In the genomic region with DNA sequence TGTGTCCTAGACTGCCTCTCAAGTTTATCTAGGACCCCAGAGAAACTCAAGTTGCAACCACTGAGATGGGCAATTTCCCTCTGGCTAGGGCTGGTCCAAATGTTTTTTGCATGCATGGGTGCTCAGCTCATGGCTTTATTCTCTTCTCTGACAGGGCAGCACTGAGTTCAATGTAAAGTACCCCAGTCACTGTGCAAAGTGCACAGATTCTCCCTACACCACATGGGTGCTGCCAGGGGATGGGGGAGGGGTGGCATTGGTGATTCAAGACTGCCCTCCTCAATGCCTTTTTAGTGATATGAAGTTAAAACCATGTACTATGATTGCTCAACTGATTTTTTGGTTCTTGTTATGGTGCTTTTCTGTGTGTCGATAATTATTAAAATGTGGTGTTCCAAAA, we compare ENCODE assay signal across 1 cellular context.
TF ChIP-seq lines count a peak whose summit lies in the region.

No MANE protein-coding gene starts in this region.

TF ChIP-seq in HepG2, 621 proteins besides CTCF, POLR2A, EP300 and RAD21:
- TF ChIP-seq ZNF670 (CRISPR knock-in tag; IDR thresholded peaks at IDR 0.05; ENCODE audit: borderline replicate concordance), result no peak
- 0 out of 2 replicates have a peak, but pooled peaks have one; percentile 22 for TF ChIP-seq GATAD2A (CRISPR knock-in tag; IDR thresholded peaks at IDR 0.05)
- no peak for TF ChIP-seq ZNF615 (CRISPR knock-in tag; IDR thresholded peaks at IDR 0.05; ENCODE audit: borderline replicate concordance)
- TF ChIP-seq MXI1 (IDR thresholded peaks at IDR 0.05; ENCODE audit: borderline replicate concordance, low read depth, low read length), result peak; percentile 55; the same call in 1 of the 3 replicates
- TF ChIP-seq ZMYM2 (CRISPR knock-in tag; IDR thresholded peaks at IDR 0.05), result no peak
- peak; percentile 76 for TF ChIP-seq HNF4A (CRISPR knock-in tag; IDR thresholded peaks at IDR 0.05)
- TF ChIP-seq, protein P1, sequence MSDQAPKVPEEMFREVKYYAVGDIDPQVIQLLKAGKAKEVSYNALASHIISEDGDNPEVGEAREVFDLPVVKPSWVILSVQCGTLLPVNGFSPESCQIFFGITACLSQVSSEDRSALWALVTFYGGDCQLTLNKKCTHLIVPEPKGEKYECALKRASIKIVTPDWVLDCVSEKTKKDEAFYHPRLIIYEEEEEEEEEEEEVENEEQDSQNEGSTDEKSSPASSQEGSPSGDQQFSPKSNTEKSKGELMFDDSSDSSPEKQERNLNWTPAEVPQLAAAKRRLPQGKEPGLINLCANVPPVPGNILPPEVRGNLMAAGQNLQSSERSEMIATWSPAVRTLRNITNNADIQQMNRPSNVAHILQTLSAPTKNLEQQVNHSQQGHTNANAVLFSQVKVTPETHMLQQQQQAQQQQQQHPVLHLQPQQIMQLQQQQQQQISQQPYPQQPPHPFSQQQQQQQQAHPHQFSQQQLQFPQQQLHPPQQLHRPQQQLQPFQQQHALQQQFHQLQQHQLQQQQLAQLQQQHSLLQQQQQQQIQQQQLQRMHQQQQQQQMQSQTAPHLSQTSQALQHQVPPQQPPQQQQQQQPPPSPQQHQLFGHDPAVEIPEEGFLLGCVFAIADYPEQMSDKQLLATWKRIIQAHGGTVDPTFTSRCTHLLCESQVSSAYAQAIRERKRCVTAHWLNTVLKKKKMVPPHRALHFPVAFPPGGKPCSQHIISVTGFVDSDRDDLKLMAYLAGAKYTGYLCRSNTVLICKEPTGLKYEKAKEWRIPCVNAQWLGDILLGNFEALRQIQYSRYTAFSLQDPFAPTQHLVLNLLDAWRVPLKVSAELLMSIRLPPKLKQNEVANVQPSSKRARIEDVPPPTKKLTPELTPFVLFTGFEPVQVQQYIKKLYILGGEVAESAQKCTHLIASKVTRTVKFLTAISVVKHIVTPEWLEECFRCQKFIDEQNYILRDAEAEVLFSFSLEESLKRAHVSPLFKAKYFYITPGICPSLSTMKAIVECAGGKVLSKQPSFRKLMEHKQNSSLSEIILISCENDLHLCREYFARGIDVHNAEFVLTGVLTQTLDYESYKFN (CRISPR knock-in tag; conservative IDR thresholded peaks at IDR 0.05), result 0 out of 2 replicates have a peak, but pooled peaks have one; percentile 21
- TF ChIP-seq ZNF644 (CRISPR knock-in tag; IDR thresholded peaks at IDR 0.05; ENCODE audit: low read depth), result no peak
- TF ChIP-seq, protein P2, sequence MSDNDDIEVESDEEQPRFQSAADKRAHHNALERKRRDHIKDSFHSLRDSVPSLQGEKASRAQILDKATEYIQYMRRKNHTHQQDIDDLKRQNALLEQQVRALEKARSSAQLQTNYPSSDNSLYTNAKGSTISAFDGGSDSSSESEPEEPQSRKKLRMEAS (IDR thresholded peaks at IDR 0.05), result peak; percentile 47; the same call in 1 of the 2 replicates
- 0 out of 2 replicates have a peak, but pooled peaks have one; percentile 41 for TF ChIP-seq ZNF335 (CRISPR knock-in tag; IDR thresholded peaks at IDR 0.05)
- TF ChIP-seq HNF4G (IDR thresholded peaks at IDR 0.05; ENCODE audit: borderline replicate concordance, low read depth, low read length), result no peak
- no peak for TF ChIP-seq HNF4G (CRISPR knock-in tag; IDR thresholded peaks at IDR 0.05; ENCODE audit: borderline replicate concordance, low read depth)
- TF ChIP-seq, protein P3, sequence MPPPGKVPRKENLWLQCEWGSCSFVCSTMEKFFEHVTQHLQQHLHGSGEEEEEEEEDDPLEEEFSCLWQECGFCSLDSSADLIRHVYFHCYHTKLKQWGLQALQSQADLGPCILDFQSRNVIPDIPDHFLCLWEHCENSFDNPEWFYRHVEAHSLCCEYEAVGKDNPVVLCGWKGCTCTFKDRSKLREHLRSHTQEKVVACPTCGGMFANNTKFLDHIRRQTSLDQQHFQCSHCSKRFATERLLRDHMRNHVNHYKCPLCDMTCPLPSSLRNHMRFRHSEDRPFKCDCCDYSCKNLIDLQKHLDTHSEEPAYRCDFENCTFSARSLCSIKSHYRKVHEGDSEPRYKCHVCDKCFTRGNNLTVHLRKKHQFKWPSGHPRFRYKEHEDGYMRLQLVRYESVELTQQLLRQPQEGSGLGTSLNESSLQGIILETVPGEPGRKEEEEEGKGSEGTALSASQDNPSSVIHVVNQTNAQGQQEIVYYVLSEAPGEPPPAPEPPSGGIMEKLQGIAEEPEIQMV (CRISPR knock-in tag; IDR thresholded peaks at IDR 0.05; ENCODE audit: low read depth), result no peak
- TF ChIP-seq, protein P4, sequence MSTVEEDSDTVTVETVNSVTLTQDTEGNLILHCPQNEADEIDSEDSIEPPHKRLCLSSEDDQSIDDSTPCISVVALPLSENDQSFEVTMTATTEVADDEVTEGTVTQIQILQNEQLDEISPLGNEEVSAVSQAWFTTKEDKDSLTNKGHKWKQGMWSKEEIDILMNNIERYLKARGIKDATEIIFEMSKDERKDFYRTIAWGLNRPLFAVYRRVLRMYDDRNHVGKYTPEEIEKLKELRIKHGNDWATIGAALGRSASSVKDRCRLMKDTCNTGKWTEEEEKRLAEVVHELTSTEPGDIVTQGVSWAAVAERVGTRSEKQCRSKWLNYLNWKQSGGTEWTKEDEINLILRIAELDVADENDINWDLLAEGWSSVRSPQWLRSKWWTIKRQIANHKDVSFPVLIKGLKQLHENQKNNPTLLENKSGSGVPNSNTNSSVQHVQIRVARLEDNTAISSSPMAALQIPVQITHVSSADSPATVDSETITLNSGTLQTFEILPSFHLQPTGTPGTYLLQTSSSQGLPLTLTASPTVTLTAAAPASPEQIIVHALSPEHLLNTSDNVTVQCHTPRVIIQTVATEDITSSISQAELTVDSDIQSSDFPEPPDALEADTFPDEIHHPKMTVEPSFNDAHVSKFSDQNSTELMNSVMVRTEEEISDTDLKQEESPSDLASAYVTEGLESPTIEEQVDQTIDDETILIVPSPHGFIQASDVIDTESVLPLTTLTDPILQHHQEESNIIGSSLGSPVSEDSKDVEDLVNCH (CRISPR knock-in tag; IDR thresholded peaks at IDR 0.05), result no peak
- no peak for TF ChIP-seq MTA1 (CRISPR knock-in tag; IDR thresholded peaks at IDR 0.05; ENCODE audit: borderline replicate concordance)
- peak; percentile 63; the same call in 1 of the 2 replicates for TF ChIP-seq ZNF264 (CRISPR knock-in tag; IDR thresholded peaks at IDR 0.05)
- TF ChIP-seq ZSCAN21 (CRISPR knock-in tag; IDR thresholded peaks at IDR 0.05; ENCODE audit: borderline replicate concordance), result peak; percentile 72; the same call in 1 of the 2 replicates
- TF ChIP-seq, protein P5, sequence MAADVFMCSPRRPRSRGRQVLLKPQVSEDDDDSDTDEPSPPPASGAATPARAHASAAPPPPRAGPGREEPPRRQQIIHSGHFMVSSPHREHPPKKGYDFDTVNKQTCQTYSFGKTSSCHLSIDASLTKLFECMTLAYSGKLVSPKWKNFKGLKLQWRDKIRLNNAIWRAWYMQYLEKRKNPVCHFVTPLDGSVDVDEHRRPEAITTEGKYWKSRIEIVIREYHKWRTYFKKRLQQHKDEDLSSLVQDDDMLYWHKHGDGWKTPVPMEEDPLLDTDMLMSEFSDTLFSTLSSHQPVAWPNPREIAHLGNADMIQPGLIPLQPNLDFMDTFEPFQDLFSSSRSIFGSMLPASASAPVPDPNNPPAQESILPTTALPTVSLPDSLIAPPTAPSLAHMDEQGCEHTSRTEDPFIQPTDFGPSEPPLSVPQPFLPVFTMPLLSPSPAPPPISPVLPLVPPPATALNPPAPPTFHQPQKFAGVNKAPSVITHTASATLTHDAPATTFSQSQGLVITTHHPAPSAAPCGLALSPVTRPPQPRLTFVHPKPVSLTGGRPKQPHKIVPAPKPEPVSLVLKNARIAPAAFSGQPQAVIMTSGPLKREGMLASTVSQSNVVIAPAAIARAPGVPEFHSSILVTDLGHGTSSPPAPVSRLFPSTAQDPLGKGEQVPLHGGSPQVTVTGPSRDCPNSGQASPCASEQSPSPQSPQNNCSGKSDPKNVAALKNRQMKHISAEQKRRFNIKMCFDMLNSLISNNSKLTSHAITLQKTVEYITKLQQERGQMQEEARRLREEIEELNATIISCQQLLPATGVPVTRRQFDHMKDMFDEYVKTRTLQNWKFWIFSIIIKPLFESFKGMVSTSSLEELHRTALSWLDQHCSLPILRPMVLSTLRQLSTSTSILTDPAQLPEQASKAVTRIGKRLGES (CRISPR knock-in tag; IDR thresholded peaks at IDR 0.05; ENCODE audit: borderline replicate concordance), result no peak
- TF ChIP-seq, protein P6, sequence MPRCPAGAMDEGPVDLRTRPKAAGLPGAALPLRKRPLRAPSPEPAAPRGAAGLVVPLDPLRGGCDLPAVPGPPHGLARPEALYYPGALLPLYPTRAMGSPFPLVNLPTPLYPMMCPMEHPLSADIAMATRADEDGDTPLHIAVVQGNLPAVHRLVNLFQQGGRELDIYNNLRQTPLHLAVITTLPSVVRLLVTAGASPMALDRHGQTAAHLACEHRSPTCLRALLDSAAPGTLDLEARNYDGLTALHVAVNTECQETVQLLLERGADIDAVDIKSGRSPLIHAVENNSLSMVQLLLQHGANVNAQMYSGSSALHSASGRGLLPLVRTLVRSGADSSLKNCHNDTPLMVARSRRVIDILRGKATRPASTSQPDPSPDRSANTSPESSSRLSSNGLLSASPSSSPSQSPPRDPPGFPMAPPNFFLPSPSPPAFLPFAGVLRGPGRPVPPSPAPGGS (CRISPR knock-in tag; IDR thresholded peaks at IDR 0.05), result no peak
- TF ChIP-seq, protein P7, sequence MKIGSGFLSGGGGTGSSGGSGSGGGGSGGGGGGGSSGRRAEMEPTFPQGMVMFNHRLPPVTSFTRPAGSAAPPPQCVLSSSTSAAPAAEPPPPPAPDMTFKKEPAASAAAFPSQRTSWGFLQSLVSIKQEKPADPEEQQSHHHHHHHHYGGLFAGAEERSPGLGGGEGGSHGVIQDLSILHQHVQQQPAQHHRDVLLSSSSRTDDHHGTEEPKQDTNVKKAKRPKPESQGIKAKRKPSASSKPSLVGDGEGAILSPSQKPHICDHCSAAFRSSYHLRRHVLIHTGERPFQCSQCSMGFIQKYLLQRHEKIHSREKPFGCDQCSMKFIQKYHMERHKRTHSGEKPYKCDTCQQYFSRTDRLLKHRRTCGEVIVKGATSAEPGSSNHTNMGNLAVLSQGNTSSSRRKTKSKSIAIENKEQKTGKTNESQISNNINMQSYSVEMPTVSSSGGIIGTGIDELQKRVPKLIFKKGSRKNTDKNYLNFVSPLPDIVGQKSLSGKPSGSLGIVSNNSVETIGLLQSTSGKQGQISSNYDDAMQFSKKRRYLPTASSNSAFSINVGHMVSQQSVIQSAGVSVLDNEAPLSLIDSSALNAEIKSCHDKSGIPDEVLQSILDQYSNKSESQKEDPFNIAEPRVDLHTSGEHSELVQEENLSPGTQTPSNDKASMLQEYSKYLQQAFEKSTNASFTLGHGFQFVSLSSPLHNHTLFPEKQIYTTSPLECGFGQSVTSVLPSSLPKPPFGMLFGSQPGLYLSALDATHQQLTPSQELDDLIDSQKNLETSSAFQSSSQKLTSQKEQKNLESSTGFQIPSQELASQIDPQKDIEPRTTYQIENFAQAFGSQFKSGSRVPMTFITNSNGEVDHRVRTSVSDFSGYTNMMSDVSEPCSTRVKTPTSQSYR (CRISPR knock-in tag; IDR thresholded peaks at IDR 0.05; ENCODE audit: borderline replicate concordance), result peak; percentile 95
- TF ChIP-seq CEBPB (IDR thresholded peaks at IDR 0.05; ENCODE audit: borderline replicate concordance, low read depth, low read length), result no peak
- peak; percentile 28; the same call in 1 of the 2 replicates for TF ChIP-seq NFE2L2 (IDR thresholded peaks at IDR 0.05; ENCODE audit: low read length)
- no peak for TF ChIP-seq RORA (CRISPR knock-in tag; IDR thresholded peaks at IDR 0.05)
- TF ChIP-seq, protein P8, sequence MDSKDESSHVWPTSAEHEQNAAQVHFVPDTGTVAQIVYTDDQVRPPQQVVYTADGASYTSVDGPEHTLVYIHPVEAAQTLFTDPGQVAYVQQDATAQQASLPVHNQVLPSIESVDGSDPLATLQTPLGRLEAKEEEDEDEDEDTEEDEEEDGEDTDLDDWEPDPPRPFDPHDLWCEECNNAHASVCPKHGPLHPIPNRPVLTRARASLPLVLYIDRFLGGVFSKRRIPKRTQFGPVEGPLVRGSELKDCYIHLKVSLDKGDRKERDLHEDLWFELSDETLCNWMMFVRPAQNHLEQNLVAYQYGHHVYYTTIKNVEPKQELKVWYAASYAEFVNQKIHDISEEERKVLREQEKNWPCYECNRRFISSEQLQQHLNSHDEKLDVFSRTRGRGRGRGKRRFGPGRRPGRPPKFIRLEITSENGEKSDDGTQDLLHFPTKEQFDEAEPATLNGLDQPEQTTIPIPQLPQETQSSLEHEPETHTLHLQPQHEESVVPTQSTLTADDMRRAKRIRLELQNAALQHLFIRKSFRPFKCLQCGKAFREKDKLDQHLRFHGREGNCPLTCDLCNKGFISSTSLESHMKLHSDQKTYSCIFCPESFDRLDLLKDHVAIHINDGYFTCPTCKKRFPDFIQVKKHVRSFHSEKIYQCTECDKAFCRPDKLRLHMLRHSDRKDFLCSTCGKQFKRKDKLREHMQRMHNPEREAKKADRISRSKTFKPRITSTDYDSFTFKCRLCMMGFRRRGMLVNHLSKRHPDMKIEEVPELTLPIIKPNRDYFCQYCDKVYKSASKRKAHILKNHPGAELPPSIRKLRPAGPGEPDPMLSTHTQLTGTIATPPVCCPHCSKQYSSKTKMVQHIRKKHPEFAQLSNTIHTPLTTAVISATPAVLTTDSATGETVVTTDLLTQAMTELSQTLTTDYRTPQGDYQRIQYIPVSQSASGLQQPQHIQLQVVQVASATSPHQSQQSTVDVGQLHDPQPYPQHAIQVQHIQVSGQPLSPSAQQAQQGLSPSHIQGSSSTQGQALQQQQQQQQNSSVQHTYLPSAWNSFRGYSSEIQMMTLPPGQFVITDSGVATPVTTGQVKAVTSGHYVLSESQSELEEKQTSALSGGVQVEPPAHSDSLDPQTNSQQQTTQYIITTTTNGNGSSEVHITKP (CRISPR knock-in tag; IDR thresholded peaks at IDR 0.05; ENCODE audit: low read depth), result peak; percentile 94
TF ChIP-seq in HepG2: peak in this region for 11.
